18 cellular contexts compared by ENCODE assay signal in genomic region chr2:57372237-57372962, GRCh38.
DNase-seq lines count a peak whose midpoint lies in the region; ATAC-seq and TF ChIP-seq lines count a peak whose summit lies in the region.
"Had no signal": no experiment of that assay in that cellular context is flagged by ENCODE, and none has a peak within 500 bp of the region (broad histone marks: within the 10 kb centered on the region; RNA-seq: fewer than 3 reads in every experiment).

No MANE protein-coding gene starts in this region.

- H3K4me3 ChIP-seq in HCT116 (replicated peaks in 1 of 2; ENCODE audit: low read depth in 1 of 2, low read length in 2 of 2), result peak overlapping the region in 1 of 2 experiments; percentile 28; a peak in 3 of 4 replicates
- H3K4me3 ChIP-seq in choroid plexus epithelial cell (ENCODE audit: low read depth, low read length), result no peak overlapping the region
- H3K4me3 ChIP-seq in gastrocnemius medialis, result no peak overlapping the region
- no peak overlapping the region for H3K4me3 ChIP-seq in heart left ventricle
- H3K4me3 ChIP-seq: SJSA1 had no signal

- H4K20me1 ChIP-seq in HCT116 (ENCODE audit: insufficient read depth), result no peaks in the 10 kb centered on the region

- peaks cover 4% of the 10 kb centered on the region for H3K9me3 Mint-ChIP-seq in Calu3 (ENCODE audit: low read depth, unreplicated experiment)

- no peak overlapping the region for H3K4me3 Mint-ChIP-seq in Calu3 (ENCODE audit: low read depth, unreplicated experiment)
- H3K4me3 Mint-ChIP-seq: CD4-positive, CD25-positive, alpha-beta regulatory T cell had no signal

- WGBS in heart left ventricle, 4 donors, result 72 to 83% (median 77%) methylated on average over 2 of the region's 2 CpGs

- no peaks in the 10 kb centered on the region for H3K27me3 Mint-ChIP-seq in Calu3 (ENCODE audit: unreplicated experiment)
- H3K27me3 Mint-ChIP-seq: CD4-positive, CD25-positive, alpha-beta regulatory T cell had no signal

- H3K27me3 ChIP-seq in HCT116 (ENCODE audit: insufficient read depth, low read length), result no peaks in the 10 kb centered on the region
- H3K27me3 ChIP-seq in gastrocnemius medialis, result no peaks in the 10 kb centered on the region
- H3K27me3 ChIP-seq in heart left ventricle, result no peaks in the 10 kb centered on the region
- H3K27me3 ChIP-seq: SJSA1 had no signal

- ATAC-seq in HCT116, result no peak
- no peak for ATAC-seq in gastrocnemius medialis
- ATAC-seq in heart left ventricle, result no peak

- DNase-seq in Calu3, result no peak
- DNase-seq in HCT116 (ENCODE audit: low read depth, low spot score), result no peak
- DNase-seq in choroid plexus epithelial cell (ENCODE audit: low read depth), result peak; percentile 29
- DNase-seq in myocyte (ENCODE audit: low read depth), result peak; percentile 9
- DNase-seq in gastrocnemius medialis, result no peak
- no peak for DNase-seq in hepatic stellate cell (ENCODE audit: low spot score)
- DNase-seq in hippocampal formation (lab: John Stamatoyannopoulos, UW), result no peak
- DNase-seq in heart left ventricle, result no peak
- DNase-seq: CD4-positive, CD25-positive, alpha-beta regulatory T cell; DMS79; KBM-7; NCI-H1092 treated with DMSO at 0.1 percent for 48 hours; NCI-H146; NCI-H2029; NCI-H226; NCI-H510A treated with DMSO at 0.1 percent for 48 hours; NCI-H748 treated with DMSO at 0.1 percent for 48 hours had no signal

- peak overlapping the region; percentile 68 for H3K27ac Mint-ChIP-seq in Calu3 (ENCODE audit: unreplicated experiment)
- H3K27ac Mint-ChIP-seq: CD4-positive, CD25-positive, alpha-beta regulatory T cell had no signal

- peak overlapping the region; percentile 93 for H2AFZ ChIP-seq in HCT116 (ENCODE audit: low read depth, low read length, poor library complexity, severe bottlenecking)

- no peaks in the 10 kb centered on the region for H3K9me3 ChIP-seq in HCT116 (ENCODE audit: control insufficient read depth in 1 of 2, insufficient read depth in 1 of 2, low read depth in 1 of 2, low read length in 2 of 2)
- H3K9me3 ChIP-seq in gastrocnemius medialis, result no peaks in the 10 kb centered on the region
- H3K9me3 ChIP-seq in heart left ventricle, result peaks cover 0 to 7% (median 0%) of the 10 kb centered on the region in 12 donors
- H3K9me3 ChIP-seq: SJSA1 had no signal

- H3K4me2 ChIP-seq in HCT116 (ENCODE audit: low read length), result peak overlapping the region; percentile 68

- in situ Hi-C loops in gastrocnemius medialis (cut with MboI; ENCODE audit: low sequenced_read_pairs in 4 of 4), result no loop called here

- peak overlapping the region; percentile 39 for H3K9ac ChIP-seq in HCT116 (ENCODE audit: low read length)

- POLR2A ChIA-PET in HCT116 (lab: Charles Lee), result interaction anchor here (1.3 kb wide), 1 partner anchor 16 kb away, joined by 4 read pairs; no protein-coding TSS in a partner anchor

- TF ChIP-seq CTCF in Calu3 (IDR thresholded peaks at IDR 0.05; ENCODE audit: unreplicated experiment), result no peak
- TF ChIP-seq CTCF in HCT116 (IDR thresholded peaks at IDR 0.05 in 2 of 3, conservative IDR thresholded peaks at IDR 0.05 in 1 of 3; ENCODE audit: borderline replicate concordance in 1 of 3, insufficient read depth in 1 of 3, low read depth in 2 of 3, low read length in 2 of 3), result no peak
- TF ChIP-seq CTCF in choroid plexus epithelial cell (conservative IDR thresholded peaks at IDR 0.05; ENCODE audit: low read depth, low read length), result no peak
- TF ChIP-seq CTCF in gastrocnemius medialis (IDR thresholded peaks at IDR 0.05 in 4 of 5, conservative IDR thresholded peaks at IDR 0.05 in 1 of 5), result no peak
- TF ChIP-seq CTCF in heart left ventricle (IDR thresholded peaks at IDR 0.05), result no peak

- BruUV-seq in Calu3 (replicated peaks; lab: Mats Ljungman, UMichigan) (no TSS peak), HCT116 (replicated peaks; lab: Mats Ljungman, UMichigan) (no TSS peak)

- intact Hi-C loops in Calu3 (cut with micrococcal nuclease; ENCODE audit: unreplicated experiment) (loop anchor here (10.0 kb wide), 3 partner anchors 332 to 1188 kb away; partner anchors contain the start of gene CCDC85A), HCT116 (cut with micrococcal nuclease) (loop anchor here (5.0 kb wide), 1 partner anchor 1185 kb away; no protein-coding TSS in a partner anchor), gastrocnemius medialis (cut with DNase I; ENCODE audit: low total_unique reads) (loop anchor here (10.0 kb wide), 1 partner anchor 122 kb away; no protein-coding TSS in a partner anchor), heart left ventricle (cut with DNase I) (no loop called here)

- H3K27ac ChIP-seq in HCT116 (ENCODE audit: low read depth, low read length), result no peak overlapping the region
- no peak overlapping the region for H3K27ac ChIP-seq in gastrocnemius medialis
- no peak overlapping the region for H3K27ac ChIP-seq in heart left ventricle

- RAD21 ChIA-PET in HCT116 (lab: Charles Lee; ENCODE audit: low non-redundant PET in 1 of 2, low total read pairs in 2 of 2, uncharacterized antibody in 2 of 2, unreplicated experiment in 2 of 2), result no interaction called here

- no peak for TF ChIP-seq RAD21 in HCT116 (IDR thresholded peaks at IDR 0.05; ENCODE audit: low read depth)

- H3K79me2 ChIP-seq in HCT116 (ENCODE audit: insufficient read depth, low read length), result no peaks in the 10 kb centered on the region

- H3K4me1 ChIP-seq in HCT116 (ENCODE audit: control insufficient read depth in 1 of 2, insufficient read depth in 2 of 2, low read length in 2 of 2), result peaks cover 25 to 66% of the 10 kb centered on the region in 2 experiments
- peaks cover 4% of the 10 kb centered on the region in 2 donors for H3K4me1 ChIP-seq in gastrocnemius medialis
- no peaks in the 10 kb centered on the region for H3K4me1 ChIP-seq in heart left ventricle

- H3K36me3 Mint-ChIP-seq in Calu3 (ENCODE audit: insufficient read depth, unreplicated experiment), result no peaks in the 10 kb centered on the region
- H3K36me3 Mint-ChIP-seq: CD4-positive, CD25-positive, alpha-beta regulatory T cell had no signal

- TF ChIP-seq POLR2A in HCT116 (IDR thresholded peaks at IDR 0.05; ENCODE audit: borderline replicate concordance, extremely low read depth, insufficient read depth, insufficient read length) (no peak), gastrocnemius medialis (IDR thresholded peaks at IDR 0.05) (no peak), heart left ventricle (IDR thresholded peaks at IDR 0.05) (no peak)

- no peaks in the 10 kb centered on the region for H3K9me2 ChIP-seq in HCT116 (ENCODE audit: insufficient read depth)

- CTCF ChIA-PET in Calu3 (lab: Charles Lee), result interaction anchor here (0.6 kb wide), 1 partner anchor 39 kb away, joined by 3 read pairs; no protein-coding TSS in a partner anchor
- CTCF ChIA-PET in HCT116 (lab: Charles Lee), result no interaction called here

- H3K36me3 ChIP-seq in HCT116 (ENCODE audit: control insufficient read depth in 1 of 2, insufficient read depth in 2 of 2, low read length in 2 of 2) (no peaks in the 10 kb centered on the region), gastrocnemius medialis (no peaks in the 10 kb centered on the region), heart left ventricle (no peaks in the 10 kb centered on the region)
- H3K36me3 ChIP-seq: SJSA1 had no signal

- H3K4me1 Mint-ChIP-seq in Calu3 (ENCODE audit: low read depth, unreplicated experiment), result peaks cover 28% of the 10 kb centered on the region
- H3K4me1 Mint-ChIP-seq: CD4-positive, CD25-positive, alpha-beta regulatory T cell had no signal

TF ChIP-seq in HCT116, 20 proteins besides CTCF, POLR2A, EP300 and RAD21:
- no peak for TF ChIP-seq SRF (IDR thresholded peaks at IDR 0.05; ENCODE audit: low read depth)
- TF ChIP-seq FOSL1 (IDR thresholded peaks at IDR 0.05; ENCODE audit: low read depth), result peak; percentile 11; the same call in 1 of the 2 replicates
TF ChIP-seq in HCT116: peak in this region for 1.

Comparison
In these comparisons a context has a peak if more than half of its experiments do, and no peak if none do; other contexts are left out.
1. DNase-seq: peak in choroid plexus epithelial cell (single experiment) and myocyte (single experiment); none in Calu3 (single experiment), HCT116 (single experiment), gastrocnemius medialis (0 of 2), hepatic stellate cell (single experiment), hippocampal formation (0 of 2) and heart left ventricle (0 of 5).
2. intact Hi-C loops: an anchor here in Calu3 (10.0 kb wide), HCT116 (5.0 kb wide) and gastrocnemius medialis (10.0 kb wide); none called in heart left ventricle.